ENCODE assay signal across 8 cellular contexts in genomic region chr4:55398461-55398860, GRCh38. TPM values are rescaled to one million over a fixed set of nuclear protein-coding genes. Genes with fewer than 3 reads are reported as not detected.
DNase-seq lines count a peak whose midpoint lies in the region; ATAC-seq, FAIRE-seq and TF ChIP-seq lines count a peak whose summit lies in the region.

No MANE protein-coding gene starts in this region.

- POLR2A ChIA-PET in Panc1 (lab: Charles Lee) = interaction anchor here (0.6 kb wide), 1 partner anchor 13 kb away, joined by 3 read pairs; no protein-coding TSS in a partner anchor

- no peak for TF ChIP-seq CTCF in Panc1 (IDR thresholded peaks at IDR 0.05)
- no peak for TF ChIP-seq CTCF in D721Med (IDR thresholded peaks at IDR 0.05; ENCODE audit: insufficient read depth, missing control alignments)

- peak overlapping the region; percentile 79 to 93 for H3K4me3 ChIP-seq in Panc1 (ENCODE audit: low read depth in 2 of 2, low read length in 2 of 2)

- H3K36me3 ChIP-seq in Panc1 (ENCODE audit: control insufficient read depth, insufficient read depth, low read length) = peaks cover 3% of the 10 kb centered on the region

- ATAC-seq in Panc1 = no peak
- ATAC-seq in HG03460 (IDR thresholded peaks at IDR 0.05; ENCODE audit: unreplicated experiment) = no peak

- H3K27ac ChIP-seq in Panc1 (ENCODE audit: low read length) = no peak overlapping the region; the same call in 1 of the 2 replicates

- in situ Hi-C loops in Panc1 (cut with HindIII; ENCODE audit: low pct_unique_long_range_greater_than_20kb, low sequenced_read_pairs) = no loop called here

- H3K4me1 ChIP-seq in Panc1 (ENCODE audit: control insufficient read depth, insufficient read depth, low read length) = peaks cover 9% of the 10 kb centered on the region

- DNase-seq in EH (ENCODE audit: low read depth) = peak; percentile 66
- DNase-seq in Panc1 (ENCODE audit: low read depth, low spot score) = no peak
- peak; percentile 73 for DNase-seq in erythroblast (lab: John Stamatoyannopoulos, UW)
- peak; percentile 59 for DNase-seq in pons (ENCODE audit: low spot score)
- no peak for DNase-seq in D721Med (ENCODE audit: insufficient read length, low spot score)
- no peak for DNase-seq in stimulated activated CD4-positive, alpha-beta T cell treated with anti-CD3 and anti-CD28 coated beads, Interleukin-12 subunit alpha, Interleukin-12 subunit beta, amount 100 ng/mL, for 4 hours
- DNase-seq in NCI-H146 treated with DMSO at 0.1 percent for 48 hours (lab: John Stamatoyannopoulos, UW; ENCODE audit: unreplicated experiment) = no peak

- no TSS peak for BruUV-seq in Panc1 (replicated peaks; lab: Mats Ljungman, UMichigan)

- H3K9me3 ChIP-seq in Panc1 (ENCODE audit: control insufficient read depth, insufficient read depth, low read depth, low read length) = no peaks in the 10 kb centered on the region

- FAIRE-seq in D721Med (lab: Jason Lieb, UNC) = no peak

- H3K27me3 ChIP-seq in Panc1 (ENCODE audit: control insufficient read depth, insufficient read depth, low read length) = no peaks in the 10 kb centered on the region

- intact Hi-C loops in Panc1 (cut with micrococcal nuclease; ENCODE audit: unreplicated experiment) = loop anchor here (5.0 kb wide), 1 partner anchor 51 kb away; the partner anchor contains the start of gene SRD5A3

- peak; percentile 17 for TF ChIP-seq POLR2A in erythroblast (IDR thresholded peaks at IDR 0.05; ENCODE audit: low read length)

- CTCF ChIA-PET in Panc1 (lab: Charles Lee) = interaction anchor here (0.5 to 0.7 kb wide), 2 partner anchors 61 to 121 kb away, joined by 4 read pairs; no protein-coding TSS in a partner anchor

RNA-seq across cellular contexts. Expression of gene TMEM165, which starts 2.7 kb away (rescaled TPM):
- total RNA-seq in Panc1 (2021; ENCODE audit: unreplicated experiment) = 54.6 TPM
- 55.3 TPM for polyA plus RNA-seq in Panc1 (2012; ENCODE audit: insufficient read length)

RNA-seq across cellular contexts. Expression of gene SRD5A3, which starts 52.4 kb away (rescaled TPM):
- total RNA-seq in Panc1 (2021; ENCODE audit: unreplicated experiment) = 17.0 TPM
- 13.3 TPM for polyA plus RNA-seq in Panc1 (2012; ENCODE audit: insufficient read length)

Comparison
In these comparisons a context has a peak if more than half of its experiments do, and no peak if none do; other contexts are left out.
1. DNase-seq: peak in EH (single experiment), erythroblast (2 of 2) and pons (single experiment); none in Panc1 (single experiment), D721Med (single experiment), stimulated activated CD4-positive, alpha-beta T cell treated with anti-CD3 and anti-CD28 coated beads, Interleukin-12 subunit alpha, Interleukin-12 subunit beta, amount 100 ng/mL, for 4 hours (single experiment) and NCI-H146 treated with DMSO at 0.1 percent for 48 hours (single experiment).